ENCODE assay signal across 9 cellular contexts in the genomic region with DNA sequence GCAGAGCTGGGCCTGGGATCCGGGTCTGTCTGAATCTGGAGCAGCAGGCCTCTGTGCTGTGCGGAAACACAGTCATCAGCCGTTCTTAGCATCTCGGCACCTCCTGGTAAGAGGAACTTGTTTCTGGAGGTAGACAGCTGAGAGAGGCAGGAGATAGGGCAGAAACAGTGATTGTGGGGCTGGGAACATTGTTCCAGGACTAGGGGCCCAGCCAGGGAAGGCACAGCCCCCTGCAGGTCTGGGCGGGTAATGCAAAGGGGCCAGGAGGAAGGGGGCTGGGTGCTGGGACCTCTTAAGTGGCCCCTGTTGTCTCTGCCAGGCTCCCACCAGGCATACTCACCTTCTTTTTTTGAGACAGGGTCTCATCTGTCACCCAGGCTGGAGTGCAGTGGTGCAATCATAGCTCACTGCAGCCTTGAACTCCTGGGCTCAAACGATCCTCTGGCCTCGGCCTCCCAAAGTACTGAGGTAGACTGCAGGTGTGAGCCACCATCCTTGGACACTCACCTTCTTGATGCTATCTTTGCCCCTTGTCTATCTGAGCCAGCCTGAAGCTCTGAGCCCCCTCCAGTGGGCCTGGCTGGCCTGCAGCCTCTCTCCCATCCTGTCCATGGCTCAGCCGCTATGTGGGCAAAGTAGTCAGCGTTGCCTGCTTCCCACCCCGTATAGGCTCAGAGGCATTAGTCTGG.
DNase-seq lines count a peak whose midpoint lies in the region; ATAC-seq, FAIRE-seq and TF ChIP-seq lines count a peak whose summit lies in the region.
"Had no signal": no experiment of that assay in that cellular context is flagged by ENCODE, and none has a peak within 500 bp of the region (broad histone marks: within the 10 kb centered on the region; RNA-seq: fewer than 3 reads in every experiment).

No MANE protein-coding gene starts in this region.

- no peaks in the 10 kb centered on the region for H3K36me3 ChIP-seq in OCI-LY1 (ENCODE audit: insufficient read depth, low read length)

- H2AFZ ChIP-seq in OCI-LY1 (ENCODE audit: low read length): no peak overlapping the region

- TF ChIP-seq EP300 in A549 (IDR thresholded peaks at IDR 0.05): no peak

- no peak overlapping the region for H3K27ac ChIP-seq in A549
- no peak overlapping the region for H3K27ac ChIP-seq in OCI-LY1 (ENCODE audit: low read depth, low read length, poor library complexity, severe bottlenecking)

- CTCF ChIA-PET in A549 (lab: Yijun Ruan, JAX): interaction anchor here (0.6 kb wide), 4 partner anchors 8 to 610 kb away, joined by 3 to 4 read pairs (median 3); no protein-coding TSS in a partner anchor

- no peak for FAIRE-seq in A549 (lab: Jason Lieb, UNC)

- TF ChIP-seq CTCF in A549 (IDR thresholded peaks at IDR 0.05) (peak; percentile 27), OCI-LY1 (IDR thresholded peaks at IDR 0.05; ENCODE audit: low read length) (peak; percentile 66), fibroblast of the aortic adventitia (IDR thresholded peaks at IDR 0.05; ENCODE audit: insufficient read depth, low read length) (peak; percentile 49)

- TF ChIP-seq POLR2A in A549 (IDR thresholded peaks at IDR 0.05; ENCODE audit: low read length): no peak

- H4K20me1 ChIP-seq in OCI-LY1 (ENCODE audit: insufficient read depth, low read length): no peaks in the 10 kb centered on the region

- no peaks in the 10 kb centered on the region for H3K36me3 Mint-ChIP-seq in activated T-helper 1 cell treated with anti-CD3 and anti-CD28 coated beads, Interleukin-12 subunit alpha, Interleukin-12 subunit beta, Interleukin-2, Interleukin-4 antibody, amounts not matched to agents 30 ng/mL and 10 ng/mL and 1 ng/mL, durations not matched to agents 14 hours and 24 hours and 36 hours (ENCODE audit: low read depth)

- TF ChIP-seq RAD21 in A549 (conservative IDR thresholded peaks at IDR 0.05 in 1 of 2, IDR thresholded peaks at IDR 0.05 in 1 of 2): peak in 1 of 2 experiments; percentile 45; a peak in 3 of 5 replicates

- H3F3A ChIP-seq in OCI-LY1 (ENCODE audit: insufficient read depth, low read length): no peaks in the 10 kb centered on the region

- H3K79me2 ChIP-seq in OCI-LY1 (ENCODE audit: insufficient read depth, low read length): no peaks in the 10 kb centered on the region

- peak; percentile 25 to 56 for DNase-seq in A549 (ENCODE audit: low read depth in 1 of 2, low spot score in 1 of 2)
- peak; percentile 41 for DNase-seq in Daoy (ENCODE audit: low read depth)
- no peak for DNase-seq in fibroblast of the aortic adventitia (ENCODE audit: low read depth)
- DNase-seq in activated T-helper 1 cell treated with anti-CD3 and anti-CD28 coated beads, Interleukin-12 subunit alpha, Interleukin-12 subunit beta, Interleukin-2, Interleukin-4 antibody, amounts not matched to agents 30 ng/mL and 10 ng/mL and 1 ng/mL, durations not matched to agents 14 hours and 24 hours and 36 hours (ENCODE audit: low spot score): no peak
- no peak for DNase-seq in activated naive CD4-positive, alpha-beta T cell treated with Interleukin-2 at 50 U/mL for 16 hours
- DNase-seq: T-helper 1 cell had no signal

- H3K4me2 ChIP-seq in A549 (no peak overlapping the region), OCI-LY1 (ENCODE audit: low read length) (no peak overlapping the region)

- H3K9me3 Mint-ChIP-seq in activated T-helper 1 cell treated with anti-CD3 and anti-CD28 coated beads, Interleukin-12 subunit alpha, Interleukin-12 subunit beta, Interleukin-2, Interleukin-4 antibody, amounts not matched to agents 30 ng/mL and 10 ng/mL and 1 ng/mL, durations not matched to agents 14 hours and 24 hours and 36 hours: no peaks in the 10 kb centered on the region

- intact Hi-C loops in activated T-helper 1 cell treated with anti-CD3 and anti-CD28 coated beads, Interleukin-12 subunit alpha, Interleukin-12 subunit beta, Interleukin-2, Interleukin-4 antibody, amounts not matched to agents 30 ng/mL and 10 ng/mL and 1 ng/mL, durations not matched to agents 14 hours and 24 hours and 36 hours (cut with micrococcal nuclease): no loop called here

- no peak overlapping the region for H3K4me3 Mint-ChIP-seq in activated T-helper 1 cell treated with anti-CD3 and anti-CD28 coated beads, Interleukin-12 subunit alpha, Interleukin-12 subunit beta, Interleukin-2, Interleukin-4 antibody, amounts not matched to agents 30 ng/mL and 10 ng/mL and 1 ng/mL, durations not matched to agents 14 hours and 24 hours and 36 hours

- H3K27me3 ChIP-seq in OCI-LY1 (ENCODE audit: insufficient read depth, low read length): peaks cover 4% of the 10 kb centered on the region; the same call in 1 of the 2 replicates

- 71% methylated on average over 9 of the region's 10 CpGs for WGBS in A549 (ENCODE audit: missing lambda C conversion rate)

- H3K9ac ChIP-seq in OCI-LY1 (ENCODE audit: low read length): no peak overlapping the region

- POLR2A ChIA-PET in A549 (lab: Yijun Ruan, JAX): no interaction called here

- peak; percentile 81 to 93; a peak in 5 of 6 replicates for ATAC-seq in A549
- ATAC-seq in HG03521 (IDR thresholded peaks at IDR 0.05; ENCODE audit: unreplicated experiment): no peak
- no peak for ATAC-seq in GM19467 (IDR thresholded peaks at IDR 0.05; ENCODE audit: unreplicated experiment)

- H3K4me1 ChIP-seq in A549: no peaks in the 10 kb centered on the region
- no peaks in the 10 kb centered on the region for H3K4me1 ChIP-seq in OCI-LY1 (ENCODE audit: insufficient read depth, low read length, severe bottlenecking)

- H3K27ac Mint-ChIP-seq in activated T-helper 1 cell treated with anti-CD3 and anti-CD28 coated beads, Interleukin-12 subunit alpha, Interleukin-12 subunit beta, Interleukin-2, Interleukin-4 antibody, amounts not matched to agents 30 ng/mL and 10 ng/mL and 1 ng/mL, durations not matched to agents 14 hours and 24 hours and 36 hours: no peak overlapping the region

- H3K9me3 ChIP-seq in A549 (no peaks in the 10 kb centered on the region), OCI-LY1 (ENCODE audit: low read length) (no peaks in the 10 kb centered on the region)

- no peaks in the 10 kb centered on the region for H3K9me2 ChIP-seq in OCI-LY1 (ENCODE audit: low read depth, low read length)

- H3K4me1 Mint-ChIP-seq in activated T-helper 1 cell treated with anti-CD3 and anti-CD28 coated beads, Interleukin-12 subunit alpha, Interleukin-12 subunit beta, Interleukin-2, Interleukin-4 antibody, amounts not matched to agents 30 ng/mL and 10 ng/mL and 1 ng/mL, durations not matched to agents 14 hours and 24 hours and 36 hours (ENCODE audit: low read depth): no peaks in the 10 kb centered on the region

- H3K4me3 ChIP-seq in A549: no peak overlapping the region
- H3K4me3 ChIP-seq in OCI-LY1 (ENCODE audit: low read depth, low read length, poor library complexity, severe bottlenecking): no peak overlapping the region
- H3K4me3 ChIP-seq in fibroblast of the aortic adventitia (ENCODE audit: low read depth, low read length): no peak overlapping the region

- H3K27me3 Mint-ChIP-seq in activated T-helper 1 cell treated with anti-CD3 and anti-CD28 coated beads, Interleukin-12 subunit alpha, Interleukin-12 subunit beta, Interleukin-2, Interleukin-4 antibody, amounts not matched to agents 30 ng/mL and 10 ng/mL and 1 ng/mL, durations not matched to agents 14 hours and 24 hours and 36 hours (ENCODE audit: insufficient read depth): peaks cover 6% of the 10 kb centered on the region

TF ChIP-seq in A549, 52 proteins besides CTCF, POLR2A, EP300 and RAD21:
- TF ChIP-seq NPAS2 (CRISPR knock-in tag; IDR thresholded peaks at IDR 0.05; ENCODE audit: borderline replicate concordance) (no peak), SREBF2 (IDR thresholded peaks at IDR 0.05) (no peak), KDM1A (IDR thresholded peaks at IDR 0.05; ENCODE audit: low read depth) (no peak), CHD4 (IDR thresholded peaks at IDR 0.05; ENCODE audit: borderline replicate concordance) (no peak), NR3C1 (IDR thresholded peaks at IDR 0.05) (no peak)

Comparison
In these comparisons a context has a peak if more than half of its experiments do, and no peak if none do; other contexts are left out.
1. ATAC-seq: peak in A549 (2 of 2); none in HG03521 (single experiment) and GM19467 (single experiment).
2. DNase-seq: peak in A549 (2 of 2) and Daoy (single experiment); none in fibroblast of the aortic adventitia (single experiment), activated T-helper 1 cell treated with anti-CD3 and anti-CD28 coated beads, Interleukin-12 subunit alpha, Interleukin-12 subunit beta, Interleukin-2, Interleukin-4 antibody, amounts not matched to agents 30 ng/mL and 10 ng/mL and 1 ng/mL, durations not matched to agents 14 hours and 24 hours and 36 hours (single experiment) and activated naive CD4-positive, alpha-beta T cell treated with Interleukin-2 at 50 U/mL for 16 hours (single experiment).
3. Peak in every context shown above with its lines, with median percentiles within 50 percentile points of each other: CTCF ChIP-seq.